ENCODE assay signal across 9 cellular contexts in the genomic region with DNA sequence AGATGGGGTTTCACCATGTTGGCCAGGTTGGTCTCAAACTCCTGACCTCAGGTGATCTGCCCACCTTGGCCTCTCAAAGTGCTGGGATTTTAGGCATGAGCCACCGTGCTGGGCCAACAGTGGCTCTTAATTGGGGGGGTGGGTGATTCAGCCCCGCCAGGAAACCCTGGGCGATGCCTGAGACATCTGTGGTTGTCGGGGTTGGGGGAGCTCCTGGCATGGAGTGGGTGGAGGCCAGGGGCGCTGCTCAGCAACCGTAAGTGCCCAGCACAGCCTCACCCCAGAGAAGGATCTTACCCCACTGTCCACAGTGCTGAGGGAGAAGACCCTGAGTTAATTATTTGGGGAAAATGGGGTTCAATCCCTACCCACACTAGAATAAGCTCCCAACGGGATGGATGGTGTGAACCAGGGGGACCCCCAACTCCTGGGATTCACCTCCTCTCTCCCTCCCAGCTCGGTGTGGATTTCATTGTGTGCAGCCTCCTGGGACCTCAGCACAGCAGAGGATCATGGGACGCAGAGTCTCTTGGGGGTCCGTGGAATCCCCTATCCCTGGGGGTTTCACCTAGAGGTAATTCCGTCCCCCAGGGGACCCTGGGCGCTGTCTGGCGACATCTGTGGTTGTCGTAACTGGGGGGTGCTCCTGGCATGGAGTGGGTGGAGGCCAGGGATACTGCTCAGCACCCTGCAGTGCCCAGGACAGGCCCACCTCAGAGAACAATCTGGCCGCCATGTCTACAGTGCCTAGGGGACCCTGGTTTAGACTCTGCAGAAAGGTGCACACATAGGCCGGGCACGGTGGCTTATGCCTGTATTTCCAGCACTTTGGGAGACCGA.
A peak's percentile ranks its signal among the peaks of the same experiment; 100 is the strongest.
DNase-seq lines count a peak whose midpoint lies in the region; ATAC-seq and TF ChIP-seq lines count a peak whose summit lies in the region.
"Had no signal": no experiment of that assay in that cellular context is flagged by ENCODE, and none has a peak within 500 bp of the region (broad histone marks: within the 10 kb centered on the region; RNA-seq: fewer than 3 reads in every experiment).

No MANE protein-coding gene starts in this region.

- peak overlapping the region; percentile 80 for H3K4me2 ChIP-seq in GM23248 (ENCODE audit: unreplicated experiment)

- H3K9me2 ChIP-seq in GM23248 (ENCODE audit: insufficient read depth), result no peaks in the 10 kb centered on the region

- H3K9ac ChIP-seq in GM23248, result peak overlapping the region; percentile 86

- 87 to 94% methylated on average over 18 of the region's 18 CpGs for WGBS in GM23248 (ENCODE audit: low coverage in 1 of 2, low lambda C conversion rate in 2 of 2, missing lambda C conversion rate in 2 of 2), 2 experiments
- 97% methylated on average over 6 of the region's 18 CpGs for WGBS in right lobe of liver (ENCODE audit: insufficient coverage, low coverage, low lambda C conversion rate, missing lambda C conversion rate)
- 73 to 85% (median 77%) methylated on average over 13 to 18 of the region's 18 CpGs for WGBS in spleen, 5 donors

- no peaks in the 10 kb centered on the region for H3K9me3 ChIP-seq in GM23248 (ENCODE audit: low read depth)
- no peaks in the 10 kb centered on the region for H3K9me3 ChIP-seq in ascending aorta
- H3K9me3 ChIP-seq in right lobe of liver, result no peaks in the 10 kb centered on the region
- H3K9me3 ChIP-seq in spleen, result no peaks in the 10 kb centered on the region

- in situ Hi-C loops in GM23248 (cut with MboI), result no loop called here

- no peaks in the 10 kb centered on the region for H3K79me2 ChIP-seq in GM23248 (ENCODE audit: insufficient read depth)

- H3K27me3 ChIP-seq in GM23248 (replicated peaks; ENCODE audit: insufficient read depth), result no peaks in the 10 kb centered on the region
- no peaks in the 10 kb centered on the region for H3K27me3 ChIP-seq in ascending aorta
- no peaks in the 10 kb centered on the region for H3K27me3 ChIP-seq in right lobe of liver
- no peaks in the 10 kb centered on the region for H3K27me3 ChIP-seq in spleen (replicated peaks in 1 of 7)

- no peak overlapping the region; the same call in 1 of the 2 replicates for H3K4me3 ChIP-seq in GM23248
- no peak overlapping the region for H3K4me3 ChIP-seq in ascending aorta
- no peak overlapping the region for H3K4me3 ChIP-seq in right lobe of liver
- peak overlapping the region in 1 of 8 donors; percentile 57 for H3K4me3 ChIP-seq in spleen

- no peaks in the 10 kb centered on the region for H3K36me3 ChIP-seq in GM23248 (ENCODE audit: low read depth)
- no peaks in the 10 kb centered on the region for H3K36me3 ChIP-seq in ascending aorta
- H3K36me3 ChIP-seq in right lobe of liver, result no peaks in the 10 kb centered on the region
- no peaks in the 10 kb centered on the region for H3K36me3 ChIP-seq in spleen

- peak overlapping the region; percentile 98 for H3K27ac ChIP-seq in GM23248
- peak overlapping the region; percentile 90 to 97 for H3K27ac ChIP-seq in ascending aorta
- H3K27ac ChIP-seq in right lobe of liver, result peak overlapping the region; percentile 53 to 98 (median 93)
- peak overlapping the region in 6 of 8 donors; percentile 74 to 86 (median 81) for H3K27ac ChIP-seq in spleen

- intact Hi-C loops in ascending aorta (cut with DNase I), result loop anchor here (1.0 to 5.0 kb wide), 2 partner anchors 66 to 83 kb away; no protein-coding TSS in a partner anchor
- intact Hi-C loops in right lobe of liver (cut with DNase I), result loop anchor here in 1 of 2 donors (5.0 kb wide), 1 partner anchor 57 kb away; no protein-coding TSS in a partner anchor
- intact Hi-C loops in spleen (cut with DNase I; ENCODE audit: low total_unique reads), result no loop called here

- no peak overlapping the region for H2AFZ ChIP-seq in GM23248

- H4K20me1 ChIP-seq in GM23248 (ENCODE audit: insufficient read depth), result no peaks in the 10 kb centered on the region

- TF ChIP-seq POLR2A in right lobe of liver (IDR thresholded peaks at IDR 0.05), result no peak
- no peak for TF ChIP-seq POLR2A in spleen (IDR thresholded peaks at IDR 0.05)

- H3F3A ChIP-seq in GM23248 (ENCODE audit: insufficient read depth), result peaks cover 43% of the 10 kb centered on the region

- DNase-seq in GM23248 (no peak), ascending aorta (ENCODE audit: low spot score in 2 of 2) (no peak), right lobe of liver (peak in 2 of 3 donors; percentile 21 to 53), spleen (peak; percentile 56), NCI-H524 (lab: John Stamatoyannopoulos, UW) (no peak), amniotic stem cell (lab: John Stamatoyannopoulos, UW) (no peak), T-helper 9 cell (no peak), NCI-H2107 treated with DMSO at 0.1 percent for 48 hours (lab: John Stamatoyannopoulos, UW; ENCODE audit: unreplicated experiment) (no peak)
- DNase-seq: NCI-H1694 treated with DMSO at 0.1 percent for 48 hours had no signal

- H3K4me1 ChIP-seq in GM23248 (ENCODE audit: insufficient read depth) (peaks cover 49% of the 10 kb centered on the region), ascending aorta (peaks cover 39 to 64% of the 10 kb centered on the region in 2 donors), right lobe of liver (peaks cover 0 to 61% (median 31%) of the 10 kb centered on the region in 4 donors), spleen (peaks cover 40 to 91% (median 70%) of the 10 kb centered on the region in 6 donors)

- TF ChIP-seq CTCF in ascending aorta (IDR thresholded peaks at IDR 0.05) (no peak), right lobe of liver (IDR thresholded peaks at IDR 0.05) (no peak), spleen (IDR thresholded peaks at IDR 0.05 in 8 of 11, conservative IDR thresholded peaks at IDR 0.05 in 3 of 11) (no peak)

- no peak for ATAC-seq in right lobe of liver

Comparison
In these comparisons a context has a peak if more than half of its experiments do, and no peak if none do; other contexts are left out.
1. DNase-seq: peak in right lobe of liver (2 of 3) and spleen (single experiment); none in GM23248 (single experiment), ascending aorta (0 of 2), NCI-H524 (0 of 2), amniotic stem cell (single experiment), T-helper 9 cell (single experiment) and NCI-H2107 treated with DMSO at 0.1 percent for 48 hours (single experiment).
2. Peak in every context shown above with its lines, with median percentiles within 50 percentile points of each other: H3K27ac ChIP-seq.